20 cellular contexts compared by ENCODE assay signal in the genomic region with DNA sequence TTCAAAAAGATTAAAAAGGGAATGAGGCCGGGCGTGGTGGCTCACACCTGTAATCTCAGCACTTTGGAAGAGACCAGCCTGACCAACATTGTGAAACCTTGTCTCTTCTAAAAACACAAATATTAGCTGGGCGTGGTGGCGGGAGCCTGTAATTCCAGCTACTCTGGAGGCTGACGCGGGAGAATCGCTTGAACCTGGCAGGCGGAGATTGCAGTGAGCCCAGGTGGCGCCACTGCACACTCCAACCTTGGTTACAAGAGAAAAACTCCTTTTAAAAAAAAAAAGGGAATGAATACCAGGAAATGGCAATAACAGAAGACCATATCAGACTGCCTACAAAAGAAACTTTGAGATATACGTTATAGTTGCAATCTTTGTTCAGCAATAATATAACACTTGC.
DNase-seq lines count a peak whose midpoint lies in the region; ATAC-seq and TF ChIP-seq lines count a peak whose summit lies in the region.
"Had no signal": no experiment of that assay in that cellular context is flagged by ENCODE, and none has a peak within 500 bp of the region (broad histone marks: within the 10 kb centered on the region; RNA-seq: fewer than 3 reads in every experiment).

No MANE protein-coding gene starts in this region.

- BruUV-seq in PC-3 (replicated peaks; lab: Mats Ljungman, UMichigan) = no TSS peak

- POLR2A ChIA-PET in PC-3 (lab: Charles Lee; ENCODE audit: unreplicated experiment) = no interaction called here

- H3K9me3 ChIP-seq in PC-3 (ENCODE audit: low read length) = no peaks in the 10 kb centered on the region
- H3K9me3 ChIP-seq in tibial artery = no peaks in the 10 kb centered on the region
- H3K9me3 ChIP-seq: thoracic aorta had no signal

- CTCF ChIA-PET in PC-3 (lab: Charles Lee) = no interaction called here

- ATAC-seq in PC-3 = no peak
- no peak for ATAC-seq in HG03025 (IDR thresholded peaks at IDR 0.05; ENCODE audit: low FRiP score, unreplicated experiment)
- ATAC-seq: foreskin keratinocyte, left lung had no signal

- H4K20me1 ChIP-seq in PC-3 (ENCODE audit: low read length) = no peaks in the 10 kb centered on the region

- H3K36me3 Mint-ChIP-seq in type B pancreatic cell = no peaks in the 10 kb centered on the region
- H3K36me3 Mint-ChIP-seq: activated CD4-positive, alpha-beta memory T cell treated with anti-CD3 and anti-CD28 coated beads for 36 hours; activated naive CD4-positive, alpha-beta T cell treated with anti-CD3 and anti-CD28 coated beads, Interleukin-2, amount 50 U/mL, for 24 hours; CD14-positive monocyte had no signal

- no peaks in the 10 kb centered on the region for H3K27me3 Mint-ChIP-seq in type B pancreatic cell
- H3K27me3 Mint-ChIP-seq: activated CD4-positive, alpha-beta memory T cell treated with anti-CD3 and anti-CD28 coated beads for 36 hours; activated naive CD4-positive, alpha-beta T cell treated with anti-CD3 and anti-CD28 coated beads, Interleukin-2, amount 50 U/mL, for 24 hours; activated T-cell treated with anti-CD3 and anti-CD28 coated beads, Interleukin-2, amount 50 U/mL, for 24 hours had no signal

- no peaks in the 10 kb centered on the region for H3K36me3 ChIP-seq in PC-3 (ENCODE audit: low read depth, low read length)
- H3K36me3 ChIP-seq in tibial artery = no peaks in the 10 kb centered on the region
- H3K36me3 ChIP-seq: left lung, thoracic aorta had no signal

- intact Hi-C loops in PC-3 (cut with micrococcal nuclease) (no loop called here), tibial artery (cut with DNase I; ENCODE audit: low total_unique reads) (no loop called here)

- H3K27ac ChIP-seq in PC-3 (ENCODE audit: low read length) (no peak overlapping the region), tibial artery (no peak overlapping the region)
- H3K27ac ChIP-seq: foreskin keratinocyte, left lung, thoracic aorta had no signal

- H3K9ac ChIP-seq in PC-3 (ENCODE audit: low read length) = no peak overlapping the region

- H3K4me3 ChIP-seq in PC-3 (ENCODE audit: low read length) (no peak overlapping the region), epithelial cell of esophagus (ENCODE audit: low read length) (no peak overlapping the region), tibial artery (no peak overlapping the region)
- H3K4me3 ChIP-seq: left lung, thoracic aorta had no signal

- H3K9me3 Mint-ChIP-seq in type B pancreatic cell = no peaks in the 10 kb centered on the region
- H3K9me3 Mint-ChIP-seq: activated CD4-positive, alpha-beta memory T cell treated with anti-CD3 and anti-CD28 coated beads for 36 hours; activated naive CD4-positive, alpha-beta T cell treated with anti-CD3 and anti-CD28 coated beads, Interleukin-2, amount 50 U/mL, for 24 hours; activated T-cell treated with anti-CD3 and anti-CD28 coated beads, Interleukin-2, amount 50 U/mL, for 24 hours; T-helper 1 cell treated with Interleukin-12 subunit alpha and Interleukin-12 subunit beta and Interleukin-4 antibody, amounts not matched to agents 30 μg/mL and 1 μg/mL, for 36 hours had no signal

- H3K79me2 ChIP-seq in PC-3 (ENCODE audit: low read length) = no peaks in the 10 kb centered on the region

- H3K4me2 ChIP-seq in PC-3 (ENCODE audit: low read length) = no peak overlapping the region

- H3K9me2 ChIP-seq in PC-3 (replicated peaks; ENCODE audit: low read length) = no peaks in the 10 kb centered on the region

- H3K27me3 ChIP-seq in PC-3 (ENCODE audit: low read length) (no peaks in the 10 kb centered on the region), tibial artery (no peaks in the 10 kb centered on the region)
- H3K27me3 ChIP-seq: foreskin keratinocyte, left lung had no signal

- H3K4me3 Mint-ChIP-seq in type B pancreatic cell = no peak overlapping the region
- H3K4me3 Mint-ChIP-seq: activated CD4-positive, alpha-beta memory T cell treated with anti-CD3 and anti-CD28 coated beads for 36 hours; activated naive CD4-positive, alpha-beta T cell treated with anti-CD3 and anti-CD28 coated beads, Interleukin-2, amount 50 U/mL, for 24 hours; activated T-cell treated with anti-CD3 and anti-CD28 coated beads, Interleukin-2, amount 50 U/mL, for 24 hours; CD14-positive monocyte; T-helper 1 cell treated with Interleukin-12 subunit alpha and Interleukin-12 subunit beta and Interleukin-4 antibody, amounts not matched to agents 30 μg/mL and 1 μg/mL, for 36 hours had no signal

- H3K27ac Mint-ChIP-seq in type B pancreatic cell = no peak overlapping the region
- H3K27ac Mint-ChIP-seq: activated CD4-positive, alpha-beta memory T cell treated with anti-CD3 and anti-CD28 coated beads for 36 hours; activated naive CD4-positive, alpha-beta T cell treated with anti-CD3 and anti-CD28 coated beads, Interleukin-2, amount 50 U/mL, for 24 hours; activated T-cell treated with anti-CD3 and anti-CD28 coated beads, Interleukin-2, amount 50 U/mL, for 24 hours; CD14-positive monocyte; T-helper 1 cell treated with Interleukin-12 subunit alpha and Interleukin-12 subunit beta and Interleukin-4 antibody, amounts not matched to agents 30 μg/mL and 1 μg/mL, for 36 hours had no signal

- H3F3A ChIP-seq in PC-3 (ENCODE audit: low read length, unreplicated experiment) = no peaks in the 10 kb centered on the region

- DNase-seq in NCI-H2171 treated with DMSO at 0.1 percent for 48 hours (lab: John Stamatoyannopoulos, UW) = peak; percentile 51
- no peak for DNase-seq in NCI-H2171 (lab: John Stamatoyannopoulos, UW)
- peak; percentile 34 for DNase-seq in PC-3
- DNase-seq in epithelial cell of esophagus (ENCODE audit: low read depth) = peak; percentile 30
- no peak for DNase-seq in type B pancreatic cell (ENCODE audit: extremely low spot score, unreplicated experiment)
- no peak for DNase-seq in NK-92 (lab: John Stamatoyannopoulos, UW; ENCODE audit: unreplicated experiment)
- no peak for DNase-seq in tibial artery
- DNase-seq: activated CD4-positive, alpha-beta memory T cell treated with anti-CD3 and anti-CD28 coated beads for 36 hours; activated T-cell treated with anti-CD3 and anti-CD28 coated beads, Interleukin-2, amount 50 U/mL, for 24 hours; cortex of kidney; DMS153; foreskin keratinocyte; left lung; NCI-H1105; NCI-H446 had no signal

- TF ChIP-seq CTCF in PC-3 (conservative IDR thresholded peaks at IDR 0.05; ENCODE audit: low read depth, low read length) (peak; percentile 48), epithelial cell of esophagus (IDR thresholded peaks at IDR 0.05; ENCODE audit: insufficient read depth, low read depth, low read length, missing control alignments) (no peak), type B pancreatic cell (conservative IDR thresholded peaks at IDR 0.05) (peak; percentile 26), tibial artery (IDR thresholded peaks at IDR 0.05) (no peak)

- 0 out of 2 replicates have a peak overlapping the region, but pooled peaks have one; percentile 22 for H2AFZ ChIP-seq in PC-3 (ENCODE audit: low read length)

- H3K4me1 ChIP-seq in PC-3 (ENCODE audit: insufficient read depth, low read length) (no peaks in the 10 kb centered on the region), tibial artery (no peaks in the 10 kb centered on the region)
- H3K4me1 ChIP-seq: foreskin keratinocyte, left lung had no signal

- no peaks in the 10 kb centered on the region for H3K4me1 Mint-ChIP-seq in type B pancreatic cell (ENCODE audit: unreplicated experiment)
- H3K4me1 Mint-ChIP-seq: activated naive CD4-positive, alpha-beta T cell treated with anti-CD3 and anti-CD28 coated beads, Interleukin-2, amount 50 U/mL, for 24 hours; CD14-positive monocyte had no signal

Comparison
In these comparisons a context has a peak if more than half of its experiments do, and no peak if none do; other contexts are left out.
1. DNase-seq: peak in NCI-H2171 treated with DMSO at 0.1 percent for 48 hours (single experiment), PC-3 (single experiment) and epithelial cell of esophagus (single experiment); none in NCI-H2171 (single experiment), type B pancreatic cell (single experiment), NK-92 (single experiment) and tibial artery (0 of 2).
2. CTCF ChIP-seq: peak in PC-3 (single experiment) and type B pancreatic cell (single experiment); none in epithelial cell of esophagus (single experiment) and tibial artery (0 of 2).